ENCODE assay signal across 24 cellular contexts in the genomic region with DNA sequence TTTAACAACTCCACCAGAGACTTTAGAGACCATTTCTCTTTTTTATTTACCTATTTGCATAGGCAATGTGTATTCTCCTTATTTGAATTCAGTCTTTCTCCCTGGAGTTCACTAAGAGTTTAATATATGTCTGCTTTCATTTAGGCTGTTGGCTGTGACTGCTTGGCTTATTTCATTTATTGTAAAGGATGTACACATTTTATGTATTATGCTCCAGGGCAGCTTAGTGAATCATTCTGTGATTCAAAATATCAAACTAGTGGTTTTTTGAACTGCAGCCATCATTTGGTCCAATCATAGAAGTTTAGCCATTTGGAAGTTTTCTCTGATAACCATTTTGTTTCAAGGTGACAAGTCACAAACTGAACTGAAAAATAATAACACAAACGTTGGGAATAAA.
"Had no signal": no experiment of that assay in that cellular context is flagged by ENCODE, and none has a peak within 500 bp of the region (broad histone marks: within the 10 kb centered on the region; RNA-seq: fewer than 3 reads in every experiment).

No MANE protein-coding gene starts in this region.

- H3K4me1 ChIP-seq: esophagus squamous epithelium, gastrocnemius medialis, left lung, psoas muscle, sigmoid colon, testis, tibial artery had no signal

- H3K27me3 ChIP-seq: esophagus squamous epithelium, gastrocnemius medialis, left lung, ovary, sigmoid colon, testis, tibial artery had no signal

- ATAC-seq: gastrocnemius medialis; left cardiac atrium; left lung; naive thymus-derived CD8-positive, alpha-beta T cell; psoas muscle; right cardiac atrium; stimulated activated memory B cell treated with anti-CD40 and anti-IgM and Interleukin-4, amounts not matched to agents 10 μg/mL and 1 μg/mL and 100 μg/mL, for 72 hours; stimulated activated naive CD8-positive, alpha-beta T cell treated with anti-CD3 and anti-CD28 coated beads, Interleukin-15, Interleukin-2, amounts not matched to agents 100 U/mL and 50 U/mL, for 24 hours had no signal

- H3K9me3 ChIP-seq: gastrocnemius medialis, ovary, testis had no signal

- DNase-seq: dermis blood vessel endothelial cell; effector memory CD4-positive, alpha-beta T cell; erythroblast; esophagus squamous epithelium; gastrocnemius medialis; head of caudate nucleus; left cardiac atrium; left lung; naive thymus-derived CD8-positive, alpha-beta T cell; nephron progenitor cell; nucleus accumbens; ovary; posterior cingulate gyrus; psoas muscle; right cardiac atrium; sigmoid colon; stimulated activated CD4-positive, alpha-beta T cell treated with anti-CD3 and anti-CD28 coated beads, Interleukin-4, amount 100 ng/mL, for 4 hours; stimulated activated naive CD8-positive, alpha-beta T cell treated with anti-CD3 and anti-CD28 coated beads, Interleukin-15, Interleukin-2, amounts not matched to agents 100 U/mL and 50 U/mL, for 24 hours; substantia nigra; testis; tibial artery had no signal

- H3K4me3 ChIP-seq: coronary artery, esophagus squamous epithelium, gastrocnemius medialis, left lung, ovary, psoas muscle, sigmoid colon, testis, tibial artery had no signal

- H3K27me3 Mint-ChIP-seq: stimulated activated memory B cell treated with anti-CD40 and anti-IgM and Interleukin-4, amounts not matched to agents 10 μg/mL and 1 μg/mL and 100 μg/mL, for 72 hours; type B pancreatic cell had no signal

- H3K36me3 ChIP-seq: esophagus squamous epithelium, gastrocnemius medialis, left lung, ovary, sigmoid colon, tibial artery had no signal

- H3K27ac ChIP-seq: coronary artery, esophagus squamous epithelium, gastrocnemius medialis, left lung, ovary, psoas muscle, sigmoid colon, testis, tibial artery had no signal

- H3K27ac Mint-ChIP-seq: naive thymus-derived CD8-positive, alpha-beta T cell; nephron progenitor cell; stimulated activated memory B cell treated with anti-CD40 and anti-IgM and Interleukin-4, amounts not matched to agents 10 μg/mL and 1 μg/mL and 100 μg/mL, for 72 hours; type B pancreatic cell had no signal

- H3K4me3 Mint-ChIP-seq: naive thymus-derived CD8-positive, alpha-beta T cell; nephron progenitor cell; stimulated activated memory B cell treated with anti-CD40 and anti-IgM and Interleukin-4, amounts not matched to agents 10 μg/mL and 1 μg/mL and 100 μg/mL, for 72 hours; type B pancreatic cell had no signal
